ENCODE assay signal across 1 cellular context in genomic region chr16:3780570-3780969, GRCh38.
TF ChIP-seq lines count a peak whose summit lies in the region.

No MANE protein-coding gene starts in this region.

TF ChIP-seq in GM12878, 131 proteins besides CTCF, POLR2A, EP300 and RAD21 (continued from another document):
- TF ChIP-seq NKRF (conservative IDR thresholded peaks at IDR 0.05) (no peak), MYB (IDR thresholded peaks at IDR 0.05; ENCODE audit: borderline replicate concordance, low read depth, low read length) (no peak), HDAC2 (IDR thresholded peaks at IDR 0.05) (no peak), KLF5 (IDR thresholded peaks at IDR 0.05; ENCODE audit: partially characterized antibody) (no peak), SMC3 (IDR thresholded peaks at IDR 0.05; ENCODE audit: borderline replicate concordance, low read length) (peak; percentile 6; the same call in 1 of the 2 replicates), SP1 (IDR thresholded peaks at IDR 0.05; ENCODE audit: low read depth, low read length) (no peak)
